ENCODE assay signal across 30 cellular contexts in the genomic region with DNA sequence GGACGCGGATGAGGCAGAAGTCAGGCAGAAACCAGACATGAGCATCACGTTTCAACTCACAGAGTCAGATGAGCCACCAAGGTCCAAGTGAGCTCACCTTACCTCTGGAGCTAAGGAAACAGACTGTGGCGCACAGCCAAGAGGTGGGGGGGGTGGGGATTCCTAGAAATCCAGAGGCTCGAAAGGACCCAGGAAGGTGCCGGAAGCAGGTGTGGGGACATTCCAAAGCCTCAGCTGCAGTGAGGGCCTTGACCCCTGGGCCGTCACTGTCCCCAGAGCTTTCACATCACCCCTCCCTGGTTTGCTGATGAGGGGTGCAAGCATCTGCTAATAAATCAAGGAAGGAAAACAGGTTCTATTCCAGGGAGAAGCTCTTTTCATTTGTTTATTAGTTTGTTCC. TPM values are rescaled to one million over a fixed set of nuclear protein-coding genes. Genes with fewer than 3 reads are reported as not detected.
"Had no signal": no experiment of that assay in that cellular context is flagged by ENCODE, and none has a peak within 500 bp of the region (broad histone marks: within the 10 kb centered on the region; RNA-seq: fewer than 3 reads in every experiment).

No MANE protein-coding gene starts in this region.

- H3K27ac ChIP-seq: brain microvascular endothelial cell, esophagus muscularis mucosa, foreskin keratinocyte, WERI-Rb-1 had no signal

- ATAC-seq: activated CD4-positive, CD25-positive, alpha-beta regulatory T cell treated with anti-CD3 and anti-CD28 coated beads, Interleukin-2, amount 50 U/mL, for 24 hours; activated CD8-positive, alpha-beta T cell treated with anti-CD3 and anti-CD28 coated beads for 36 hours; activated T-cell treated with anti-CD3 and anti-CD28 coated beads, Interleukin-2, amount 50 U/mL, for 4 hours; activated T-helper 17 cell treated with anti-CD3 and anti-CD28 coated beads, Interleukin-2, amount 50 U/mL, for 72 hours; effector memory CD8-positive, alpha-beta T cell; foreskin keratinocyte; gastrocnemius medialis; T-helper 17 cell had no signal

- H3K4me3 ChIP-seq: esophagus muscularis mucosa, gastrocnemius medialis had no signal

- DNase-seq: activated B cell treated with CpG ODN at 0.5 μM for 24 hours; activated CD4-positive, alpha-beta T cell treated with anti-CD3 and anti-CD28 coated beads for 48 hours; activated CD4-positive, alpha-beta T cell treated with anti-CD3 and anti-CD28 coated beads, Interleukin-2, amount 50 U/mL, for 1 hour; activated CD4-positive, alpha-beta T cell treated with anti-CD3 and anti-CD28 coated beads, Interleukin-2, amount 50 U/mL, for 48 hours; activated CD8-positive, alpha-beta memory T cell treated with anti-CD3 and anti-CD28 coated beads for 24 hours; activated CD8-positive, alpha-beta T cell treated with anti-CD3 and anti-CD28 coated beads for 36 hours; activated effector memory CD4-positive, alpha-beta T cell treated with Interleukin-2 at 50 U/mL for 16 hours; activated gamma-delta T cell treated with Interleukin-2 at 50 U/mL for 16 hours; activated naive CD4-positive, alpha-beta T cell treated with anti-CD3 and anti-CD28 coated beads, Interleukin-2, amount 50 U/mL, for 16 hours; activated naive CD4-positive, alpha-beta T cell treated with Interleukin-2 at 50 U/mL for 16 hours; activated T-cell treated with anti-CD3 and anti-CD28 coated beads, Interleukin-2, amount 50 U/mL, for 4 hours; amniotic stem cell; brain microvascular endothelial cell; cortex of kidney; dermis blood vessel endothelial cell; effector CD4-positive, alpha-beta T cell; effector memory CD8-positive, alpha-beta T cell; erythroblast; foreskin keratinocyte; gastrocnemius medialis; T-helper 1 cell; T-helper 17 cell; T1000; WERI-Rb-1 had no signal

- H3K27me3 ChIP-seq: brain microvascular endothelial cell, esophagus muscularis mucosa, foreskin keratinocyte had no signal

- H3K4me1 ChIP-seq: foreskin keratinocyte had no signal

- H3K36me3 ChIP-seq: brain microvascular endothelial cell, gastrocnemius medialis, WERI-Rb-1 had no signal

- H3K9me3 ChIP-seq: gastrocnemius medialis had no signal

RNA-seq across cellular contexts. Expression of a gene that starts 29.3 kb away (rescaled TPM):
- total RNA-seq: activated CD8-positive, alpha-beta T cell treated with anti-CD3 and anti-CD28 coated beads for 36 hours; activated T-cell treated with anti-CD3 and anti-CD28 coated beads, Interleukin-2, amount 50 U/mL, for 4 hours; activated T-helper 17 cell treated with anti-CD3 and anti-CD28 coated beads, Interleukin-2, amount 50 U/mL, for 72 hours; astrocyte; bronchial epithelial cell; chondrocyte; dermis blood vessel endothelial cell; foreskin keratinocyte; gastrocnemius medialis; T-helper 17 cell had no signal
